In the genomic region with DNA sequence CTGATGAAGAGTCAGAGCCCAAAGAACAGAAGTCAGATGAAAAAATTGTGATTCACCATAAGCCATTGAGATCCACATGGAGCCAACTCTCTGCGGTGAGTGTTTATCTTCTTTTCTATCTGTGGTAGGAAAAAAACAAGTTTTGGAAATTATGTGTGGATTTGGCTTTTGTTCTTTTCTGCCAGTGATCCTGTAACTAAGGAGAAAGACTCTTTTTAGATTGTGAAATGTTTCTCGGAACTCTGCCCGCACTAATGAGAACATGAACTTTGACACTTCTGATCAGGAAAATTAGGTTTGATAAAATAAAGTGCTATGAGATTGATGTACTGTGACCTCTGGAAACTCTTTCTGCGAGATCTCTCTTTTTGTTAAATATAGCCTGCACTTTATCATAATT, we compare ENCODE assay signal across 19 cellular contexts. TPM values are rescaled to one million over a fixed set of nuclear protein-coding genes. Genes with fewer than 3 reads are reported as not detected.
"Had no signal": no experiment of that assay in that cellular context is flagged by ENCODE, and none has a peak within 500 bp of the region (broad histone marks: within the 10 kb centered on the region; RNA-seq: fewer than 3 reads in every experiment).

No MANE protein-coding gene starts in this region.

- H3K4me3 ChIP-seq: body of pancreas, heart right ventricle, lower lobe of right lung, right atrium auricular region, smooth muscle cell had no signal

- H3K27me3 ChIP-seq: body of pancreas, right atrium auricular region had no signal

- ATAC-seq: activated CD8-positive, alpha-beta memory T cell treated with anti-CD3 and anti-CD28 coated beads, Interleukin-2, amount 10 ng/mL, durations not matched to agents 7 days and 5 days; body of pancreas; heart right ventricle; left cardiac atrium; lower lobe of right lung; natural killer cell treated with Interleukin-12 subunit alpha and Interleukin-12 subunit beta and Interleukin-15 and Interleukin-18, amount 100 ng/mL, for 72 hours; stimulated activated memory B cell treated with anti-CD40 and anti-IgM and Interleukin-4, amounts not matched to agents 10 μg/mL and 1 μg/mL and 100 μg/mL, for 72 hours; T-cell had no signal

- H3K27ac ChIP-seq: body of pancreas, heart right ventricle, lower lobe of right lung, neutrophil, right atrium auricular region had no signal

- H3K36me3 ChIP-seq: lower lobe of right lung, neutrophil, right atrium auricular region had no signal

- H3K9ac ChIP-seq: SK-N-SH had no signal

- H3K9me3 ChIP-seq: body of pancreas, heart right ventricle, lower lobe of right lung, neutrophil, right atrium auricular region, SK-N-SH had no signal

- DNase-seq: activated B cell treated with CpG ODN at 0.5 μM for 24 hours; activated CD4-positive, alpha-beta memory T cell treated with anti-CD3 and anti-CD28 coated beads, Interleukin-2, amount 10 ng/mL, durations not matched to agents 7 days and 5 days; activated CD4-positive, alpha-beta T cell treated with anti-CD3 and anti-CD28 coated beads for 4 hours; activated CD8-positive, alpha-beta memory T cell treated with anti-CD3 and anti-CD28 coated beads, Interleukin-2, amount 10 ng/mL, durations not matched to agents 7 days and 5 days; amygdala; body of pancreas; dermis blood vessel endothelial cell; heart right ventricle; left cardiac atrium; lower lobe of right lung; posterior cingulate gyrus; SK-N-SH; stimulated activated CD4-positive, alpha-beta T cell treated with anti-CD3 and anti-CD28 coated beads, Interleukin-4, amount 100 ng/mL, for 1 hour; T-cell had no signal

- H3K9me2 ChIP-seq: SK-N-SH had no signal

- H3K4me2 ChIP-seq: SK-N-SH, smooth muscle cell had no signal

RNA-seq across cellular contexts. Expression of a gene that starts 8.4 kb away (rescaled TPM):
- total RNA-seq: activated B cell treated with CpG ODN at 0.5 μM for 24 hours had no signal
